ENCODE assay signal across 8 cellular contexts in genomic region chr1:109643385-109644230, GRCh38. TPM values are rescaled to one million over a fixed set of nuclear protein-coding genes. Genes with fewer than 3 reads are reported as not detected.
A peak's percentile ranks its signal among the peaks of the same experiment; 100 is the strongest.
DNase-seq lines count a peak whose midpoint lies in the region; ATAC-seq and TF ChIP-seq lines count a peak whose summit lies in the region.

No MANE protein-coding gene starts in this region.

- no peak overlapping the region for H3K27ac ChIP-seq in RWPE1

- TF ChIP-seq CTCF in RWPE1 (conservative IDR thresholded peaks at IDR 0.05; ENCODE audit: low read depth) (peak; percentile 89), progenitor cell of endocrine pancreas (IDR thresholded peaks at IDR 0.05; ENCODE audit: unreplicated experiment) (peak; percentile 93)

- CTCF ChIA-PET in RWPE1 (lab: Yijun Ruan, JAX): interaction anchor here (0.6 to 0.9 kb wide), 4 partner anchors 50 to 337 kb away, joined by 3 to 4 read pairs (median 3); no protein-coding TSS in a partner anchor

- peak; percentile 81 for ATAC-seq in GM21529 (IDR thresholded peaks at IDR 0.05; ENCODE audit: unreplicated experiment)

- H3K4me3 Mint-ChIP-seq in activated T-helper 2 cell treated with anti-CD3 and anti-CD28 coated beads, Interferon-gamma antibody, Interleukin-2, Interleukin-4, amounts not matched to agents 10 μg/mL and 5 μg/mL and 100 μg/mL, durations not matched to agents 14 hours and 24 hours and 36 hours (ENCODE audit: low read depth): no peak overlapping the region
- no peak overlapping the region for H3K4me3 Mint-ChIP-seq in progenitor cell of endocrine pancreas (ENCODE audit: low read depth)

- H3K36me3 Mint-ChIP-seq in activated T-helper 2 cell treated with anti-CD3 and anti-CD28 coated beads, Interferon-gamma antibody, Interleukin-2, Interleukin-4, amounts not matched to agents 10 μg/mL and 5 μg/mL and 100 μg/mL, durations not matched to agents 14 hours and 24 hours and 36 hours (ENCODE audit: low read depth): no peaks in the 10 kb centered on the region
- peaks cover 4% of the 10 kb centered on the region for H3K36me3 Mint-ChIP-seq in progenitor cell of endocrine pancreas (ENCODE audit: insufficient read depth)

- no peak overlapping the region for H3K27ac Mint-ChIP-seq in activated T-helper 2 cell treated with anti-CD3 and anti-CD28 coated beads, Interferon-gamma antibody, Interleukin-2, Interleukin-4, amounts not matched to agents 10 μg/mL and 5 μg/mL and 100 μg/mL, durations not matched to agents 14 hours and 24 hours and 36 hours
- no peak overlapping the region for H3K27ac Mint-ChIP-seq in progenitor cell of endocrine pancreas

- intact Hi-C loops in activated T-helper 2 cell treated with anti-CD3 and anti-CD28 coated beads, Interferon-gamma antibody, Interleukin-2, Interleukin-4, amounts not matched to agents 10 μg/mL and 5 μg/mL and 100 μg/mL, durations not matched to agents 14 hours and 24 hours and 36 hours (cut with micrococcal nuclease): loop anchor here (1.0 to 2.0 kb wide), 2 partner anchors 43 to 130 kb away; partner anchors contain the start of gene GSTM1

- DNase-seq in DMS 273 treated with DMSO at 0.1 percent for 48 hours (lab: John Stamatoyannopoulos, UW) (peak; percentile 56), HuH-7 (ENCODE audit: low spot score) (peak; percentile 81), RWPE1 (ENCODE audit: low spot score) (peak; percentile 73), glomerular visceral epithelial cell (ENCODE audit: extremely low spot score) (peak; percentile 76), progenitor cell of endocrine pancreas (ENCODE audit: low spot score, unreplicated experiment) (peak; percentile 88), ureter (ENCODE audit: low spot score) (peak; percentile 89)
- peak; percentile 81 for DNase-seq in activated T-helper 2 cell treated with anti-CD3 and anti-CD28 coated beads, Interferon-gamma antibody, Interleukin-2, Interleukin-4, amounts not matched to agents 10 μg/mL and 5 μg/mL and 100 μg/mL, durations not matched to agents 14 hours and 24 hours and 36 hours (ENCODE audit: low spot score)

- H3K27me3 Mint-ChIP-seq in activated T-helper 2 cell treated with anti-CD3 and anti-CD28 coated beads, Interferon-gamma antibody, Interleukin-2, Interleukin-4, amounts not matched to agents 10 μg/mL and 5 μg/mL and 100 μg/mL, durations not matched to agents 14 hours and 24 hours and 36 hours (ENCODE audit: low read depth): peaks cover 4% of the 10 kb centered on the region
- peaks cover 17% of the 10 kb centered on the region for H3K27me3 Mint-ChIP-seq in progenitor cell of endocrine pancreas

- POLR2A ChIA-PET in RWPE1 (lab: Yijun Ruan, JAX; ENCODE audit: low non-redundant PET): no interaction called here

- no peaks in the 10 kb centered on the region for H3K9me3 Mint-ChIP-seq in activated T-helper 2 cell treated with anti-CD3 and anti-CD28 coated beads, Interferon-gamma antibody, Interleukin-2, Interleukin-4, amounts not matched to agents 10 μg/mL and 5 μg/mL and 100 μg/mL, durations not matched to agents 14 hours and 24 hours and 36 hours
- H3K9me3 Mint-ChIP-seq in progenitor cell of endocrine pancreas (ENCODE audit: low read depth): peaks cover 11% of the 10 kb centered on the region

- H3K4me1 Mint-ChIP-seq in activated T-helper 2 cell treated with anti-CD3 and anti-CD28 coated beads, Interferon-gamma antibody, Interleukin-2, Interleukin-4, amounts not matched to agents 10 μg/mL and 5 μg/mL and 100 μg/mL, durations not matched to agents 14 hours and 24 hours and 36 hours (ENCODE audit: low read depth): peaks cover 22% of the 10 kb centered on the region
- peaks cover 15% of the 10 kb centered on the region for H3K4me1 Mint-ChIP-seq in progenitor cell of endocrine pancreas (ENCODE audit: low read depth)

RNA-seq across cellular contexts. Expression of gene GSTM4, which starts 12.3 kb away (rescaled TPM):
- total RNA-seq in activated T-helper 2 cell treated with anti-CD3 and anti-CD28 coated beads, Interferon-gamma antibody, Interleukin-2, Interleukin-4, amounts not matched to agents 10 μg/mL and 5 μg/mL and 100 μg/mL, durations not matched to agents 14 hours and 24 hours and 36 hours: 13.6 and 13.9 TPM in 2 replicates
- total RNA-seq in progenitor cell of endocrine pancreas (21.0 and 21.2 TPM in 2 replicates), ureter (38.2 TPM)

RNA-seq across cellular contexts. Expression of gene AMPD2, which starts 24.0 kb away (rescaled TPM):
- 77.5 and 78.4 TPM in 2 replicates for total RNA-seq in activated T-helper 2 cell treated with anti-CD3 and anti-CD28 coated beads, Interferon-gamma antibody, Interleukin-2, Interleukin-4, amounts not matched to agents 10 μg/mL and 5 μg/mL and 100 μg/mL, durations not matched to agents 14 hours and 24 hours and 36 hours
- total RNA-seq in progenitor cell of endocrine pancreas: 91.6 and 94.5 TPM in 2 replicates
- 45.8 TPM for total RNA-seq in ureter

RNA-seq across cellular contexts. Expression of gene GNAT2, which starts 24.2 kb away (rescaled TPM):
- 0.18 TPM in 1 of 2 replicates, not detected in the other for total RNA-seq in activated T-helper 2 cell treated with anti-CD3 and anti-CD28 coated beads, Interferon-gamma antibody, Interleukin-2, Interleukin-4, amounts not matched to agents 10 μg/mL and 5 μg/mL and 100 μg/mL, durations not matched to agents 14 hours and 24 hours and 36 hours
- total RNA-seq in progenitor cell of endocrine pancreas: 0.57 TPM in 1 of 2 replicates, not detected in the other
- not detected for total RNA-seq in ureter

RNA-seq across cellular contexts. Expression of gene GSTM2, which starts 24.2 kb away (rescaled TPM):
- total RNA-seq in activated T-helper 2 cell treated with anti-CD3 and anti-CD28 coated beads, Interferon-gamma antibody, Interleukin-2, Interleukin-4, amounts not matched to agents 10 μg/mL and 5 μg/mL and 100 μg/mL, durations not matched to agents 14 hours and 24 hours and 36 hours: 30.1 and 32.3 TPM in 2 replicates
- total RNA-seq in progenitor cell of endocrine pancreas (76.9 and 79.5 TPM in 2 replicates), ureter (104 TPM)

RNA-seq across cellular contexts. Expression of gene GSTM1, which starts 44.0 kb away (rescaled TPM):
- 112 and 113 TPM in 2 replicates for total RNA-seq in activated T-helper 2 cell treated with anti-CD3 and anti-CD28 coated beads, Interferon-gamma antibody, Interleukin-2, Interleukin-4, amounts not matched to agents 10 μg/mL and 5 μg/mL and 100 μg/mL, durations not matched to agents 14 hours and 24 hours and 36 hours
- total RNA-seq in progenitor cell of endocrine pancreas (39.0 and 39.1 TPM in 2 replicates), ureter (not detected)
